In the genomic region with DNA sequence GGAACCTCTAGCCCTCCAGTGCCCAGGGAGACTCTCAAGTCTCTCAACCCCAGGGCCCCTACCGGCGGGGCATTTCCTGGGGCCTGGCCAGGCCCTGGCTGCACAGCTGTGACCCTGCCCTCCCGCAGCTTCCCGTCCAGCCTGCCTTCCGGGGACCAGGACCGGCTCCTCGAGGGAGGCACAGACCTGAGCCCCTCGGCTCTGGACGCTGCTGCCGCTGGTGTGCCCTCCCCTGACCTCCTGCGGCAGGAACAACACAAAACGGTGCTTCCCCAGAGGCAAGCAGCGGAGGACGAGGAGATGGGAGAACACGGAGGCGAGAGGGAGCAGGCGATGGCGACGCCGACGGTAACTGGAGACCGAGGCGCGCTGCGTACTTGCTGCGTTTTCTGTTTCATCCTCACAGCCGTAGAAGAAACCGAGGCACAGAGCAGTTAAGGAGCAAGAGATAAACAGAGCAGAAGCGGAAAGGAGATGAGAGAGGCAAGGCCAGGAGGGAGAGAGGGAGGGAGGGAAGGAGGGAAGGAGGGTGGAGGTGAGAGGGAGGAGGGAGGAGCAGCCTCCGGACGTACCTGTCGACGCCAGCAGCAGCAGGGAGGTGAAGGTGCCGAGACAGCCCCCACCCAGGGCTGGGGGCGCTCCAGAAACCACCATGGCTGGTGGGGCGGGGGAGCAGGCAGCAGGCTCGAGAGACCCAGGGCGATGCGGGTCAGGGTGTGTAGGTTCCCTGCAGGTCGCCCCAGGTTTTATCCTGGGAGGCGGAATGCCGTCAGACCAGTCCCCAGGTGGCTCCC, we compare ENCODE assay signal across 8 cellular contexts. TPM values are rescaled to one million over a fixed set of nuclear protein-coding genes. Genes with fewer than 3 reads are reported as not detected.
DNase-seq lines count a peak whose midpoint lies in the region; ATAC-seq and TF ChIP-seq lines count a peak whose summit lies in the region.

A gene with protein sequence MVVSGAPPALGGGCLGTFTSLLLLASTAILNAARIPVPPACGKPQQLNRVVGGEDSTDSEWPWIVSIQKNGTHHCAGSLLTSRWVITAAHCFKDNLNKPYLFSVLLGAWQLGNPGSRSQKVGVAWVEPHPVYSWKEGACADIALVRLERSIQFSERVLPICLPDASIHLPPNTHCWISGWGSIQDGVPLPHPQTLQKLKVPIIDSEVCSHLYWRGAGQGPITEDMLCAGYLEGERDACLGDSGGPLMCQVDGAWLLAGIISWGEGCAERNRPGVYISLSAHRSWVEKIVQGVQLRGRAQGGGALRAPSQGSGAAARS (minus strand): TSS at position 720 of the 794 bp plus-strand sequence. CDS start 66 bp downstream, at position 654.

- peaks cover 8% of the 10 kb centered on the region for H3K27me3 Mint-ChIP-seq in activated naive CD4-positive, alpha-beta T cell treated with anti-CD3 and anti-CD28 coated beads, Interleukin-2, amount 50 U/mL, for 24 hours

- no peaks in the 10 kb centered on the region for H3K36me3 ChIP-seq in urinary bladder (ENCODE audit: insufficient read depth)
- no peaks in the 10 kb centered on the region for H3K36me3 ChIP-seq in adrenal gland (replicated peaks in 1 of 2)

- peak within 1 kb of the TSS; percentile 85 for H3K4me3 Mint-ChIP-seq in activated naive CD4-positive, alpha-beta T cell treated with anti-CD3 and anti-CD28 coated beads, Interleukin-2, amount 50 U/mL, for 24 hours

- ATAC-seq in activated naive CD4-positive, alpha-beta T cell treated with anti-CD3 and anti-CD28 coated beads, Interleukin-2, amount 50 U/mL, for 72 hours, result peak; percentile 41 to 55

- H3K9me3 Mint-ChIP-seq in activated naive CD4-positive, alpha-beta T cell treated with anti-CD3 and anti-CD28 coated beads, Interleukin-2, amount 50 U/mL, for 24 hours, result peaks cover 8% of the 10 kb centered on the region
- peaks cover 9 to 15% of the 10 kb centered on the region in 2 donors for H3K9me3 Mint-ChIP-seq in activated naive CD4-positive, alpha-beta T cell treated with anti-CD3 and anti-CD28 coated beads, Interleukin-2, amount 50 U/mL, for 72 hours

- no peaks in the 10 kb centered on the region for H3K36me3 Mint-ChIP-seq in activated naive CD4-positive, alpha-beta T cell treated with anti-CD3 and anti-CD28 coated beads, Interleukin-2, amount 50 U/mL, for 24 hours
- H3K36me3 Mint-ChIP-seq in activated naive CD4-positive, alpha-beta T cell treated with anti-CD3 and anti-CD28 coated beads, Interleukin-2, amount 50 U/mL, for 72 hours, result peaks cover 10 to 17% of the 10 kb centered on the region in 2 donors

- H3K27me3 ChIP-seq in adrenal gland, result peaks cover 16% of the 10 kb centered on the region

- intact Hi-C loops in adrenal gland (cut with DNase I), result no loop called here

- H3K4me3 ChIP-seq in urinary bladder (ENCODE audit: low read depth, low read length) (no peak within 1 kb of the TSS), adrenal gland (no peak within 1 kb of the TSS)

- no peak for TF ChIP-seq POLR2A in adrenal gland (IDR thresholded peaks at IDR 0.05)

- no peak for TF ChIP-seq CTCF in adrenal gland (IDR thresholded peaks at IDR 0.05)

- peaks cover 5% of the 10 kb centered on the region for H3K4me1 Mint-ChIP-seq in activated naive CD4-positive, alpha-beta T cell treated with anti-CD3 and anti-CD28 coated beads, Interleukin-2, amount 50 U/mL, for 24 hours

- 6% methylated on average over 42 of the region's 42 CpGs for WGBS in urinary bladder
- WGBS in adrenal gland, 4 donors, result 8 to 12% (median 10%) methylated on average over 27 to 42 of the region's 42 CpGs

- H3K4me1 ChIP-seq in urinary bladder (ENCODE audit: insufficient read depth) (no peaks in the 10 kb centered on the region), adrenal gland (replicated peaks in 1 of 2) (no peaks in the 10 kb centered on the region)

- no peaks in the 10 kb centered on the region for H3K9me3 ChIP-seq in adrenal gland (replicated peaks in 1 of 3)

- H3K27ac ChIP-seq in urinary bladder (ENCODE audit: low read depth), result peak within 1 kb of the TSS; percentile 62
- H3K27ac ChIP-seq in adrenal gland, result no peak within 1 kb of the TSS

- H3K27ac Mint-ChIP-seq in activated naive CD4-positive, alpha-beta T cell treated with anti-CD3 and anti-CD28 coated beads, Interleukin-2, amount 50 U/mL, for 24 hours, result no peak within 1 kb of the TSS
- H3K27ac Mint-ChIP-seq in activated naive CD4-positive, alpha-beta T cell treated with anti-CD3 and anti-CD28 coated beads, Interleukin-2, amount 50 U/mL, for 72 hours, result peak within 1 kb of the TSS in 1 of 2 donors; percentile 14

- DNase-seq in activated naive CD4-positive, alpha-beta T cell treated with anti-CD3 and anti-CD28 coated beads, Interleukin-2, amount 50 U/mL, for 16 hours, result no peak
- DNase-seq in activated naive CD4-positive, alpha-beta T cell treated with anti-CD3 and anti-CD28 coated beads, Interleukin-2, amount 50 U/mL, for 72 hours (ENCODE audit: low spot score in 2 of 2), result no peak
- DNase-seq in left kidney (ENCODE audit: low read depth, low spot score), result peak; percentile 77
- DNase-seq in AG08396 (ENCODE audit: low spot score), result no peak
- no peak for DNase-seq in NCI-H1436 treated with DMSO at 0.1 percent for 48 hours (lab: John Stamatoyannopoulos, UW)
- DNase-seq in adrenal gland, result no peak

RNA-seq across cellular contexts. Expression of the gene that starts here (rescaled TPM):
- under 1 TPM in 1 of 2 donors, not detected in 1; 0.34 TPM for total RNA-seq in activated naive CD4-positive, alpha-beta T cell treated with anti-CD3 and anti-CD28 coated beads, Interleukin-2, amount 50 U/mL, for 72 hours
- 3.0 TPM for total RNA-seq in urinary bladder
- polyA plus RNA-seq in urinary bladder, result 5.6 TPM
- total RNA-seq in adrenal gland, result under 1 TPM in 2 of 8 donors, not detected in 6; 0.32 to 0.41 TPM
- polyA plus RNA-seq in adrenal gland, result under 1 TPM in 1 of 3 donors, not detected in 2; 0.07 TPM

Comparison
In these comparisons a context has a peak if more than half of its experiments do, and no peak if none do; other contexts are left out.
1. Peak in ATAC-seq in activated naive CD4-positive, alpha-beta T cell treated with anti-CD3 and anti-CD28 coated beads, Interleukin-2, amount 50 U/mL, for 72 hours; RNA of the gene not detected or under 1 TPM.